24 cellular contexts compared by ENCODE assay signal in genomic region chr18:31731628-31732027, GRCh38. TPM values are rescaled to one million over a fixed set of nuclear protein-coding genes. Genes with fewer than 3 reads are reported as not detected.
DNase-seq lines count a peak whose midpoint lies in the region; ATAC-seq, FAIRE-seq and TF ChIP-seq lines count a peak whose summit lies in the region.
"Had no signal": no experiment of that assay in that cellular context is flagged by ENCODE, and none has a peak within 500 bp of the region (broad histone marks: within the 10 kb centered on the region; RNA-seq: fewer than 3 reads in every experiment).

No MANE protein-coding gene starts in this region.

- peak; percentile 46 for ATAC-seq in WTC11

- H3K9me3 Mint-ChIP-seq in WTC11 (peaks cover 7% of the 10 kb centered on the region), nephron (peaks cover 10% of the 10 kb centered on the region)

- H3K27ac Mint-ChIP-seq in WTC11, result peak overlapping the region; percentile 13; the same call in 1 of the 2 replicates
- H3K27ac Mint-ChIP-seq in nephron, result peak overlapping the region; percentile 3 to 54 (median 4)
- H3K27ac Mint-ChIP-seq: CD4-positive, CD25-positive, alpha-beta regulatory T cell; CD8-positive, alpha-beta memory T cell; H9 had no signal

- TF ChIP-seq POLR2A in GM12892 (IDR thresholded peaks at IDR 0.05; ENCODE audit: low read depth, low read length), result no peak

- H3K36me3 Mint-ChIP-seq in WTC11 (no peaks in the 10 kb centered on the region), nephron (ENCODE audit: low read depth) (no peaks in the 10 kb centered on the region)
- H3K36me3 Mint-ChIP-seq: CD4-positive, CD25-positive, alpha-beta regulatory T cell; CD8-positive, alpha-beta memory T cell had no signal

- H3K4me3 Mint-ChIP-seq in WTC11 (no peak overlapping the region), nephron (no peak overlapping the region)
- H3K4me3 Mint-ChIP-seq: CD4-positive, CD25-positive, alpha-beta regulatory T cell; CD8-positive, alpha-beta memory T cell; H9 had no signal

- CTCF ChIA-PET in WTC11 (lab: Charles Lee), result interaction anchor here (1.0 to 2.0 kb wide), 3 partner anchors 9 to 246 kb away, joined by 3 to 14 read pairs (median 3); no protein-coding TSS in a partner anchor

- H3K27me3 Mint-ChIP-seq in WTC11 (ENCODE audit: low read depth), result no peaks in the 10 kb centered on the region
- H3K27me3 Mint-ChIP-seq in nephron (ENCODE audit: low read depth), result peaks cover 4% of the 10 kb centered on the region

- no peak for FAIRE-seq in GM12892 (lab: Jason Lieb, UNC)
- no peak for FAIRE-seq in urothelium cell line (lab: Jason Lieb, UNC)
- FAIRE-seq: A204.1, G401.6, GM12891, HTR-8/SVneo had no signal

- H3K4me1 Mint-ChIP-seq in WTC11 (peaks cover 12% of the 10 kb centered on the region), nephron (peaks cover 14% of the 10 kb centered on the region)
- H3K4me1 Mint-ChIP-seq: CD4-positive, CD25-positive, alpha-beta regulatory T cell; CD8-positive, alpha-beta memory T cell had no signal

- TF ChIP-seq CTCF in WTC11 (IDR thresholded peaks at IDR 0.05) (no peak), nephron (IDR thresholded peaks at IDR 0.05; ENCODE audit: unreplicated experiment in 3 of 3) (no peak)

- no peak for DNase-seq in WTC11 (ENCODE audit: low spot score)
- DNase-seq in islet precursor cell, result peak; percentile 68
- DNase-seq in mesenteric fat pad (ENCODE audit: low spot score), result no peak
- no peak for DNase-seq in GM12892 (ENCODE audit: insufficient read length)
- DNase-seq in urothelium cell line (ENCODE audit: low spot score), result no peak
- DNase-seq in amniotic stem cell (lab: John Stamatoyannopoulos, UW), result no peak
- DNase-seq: ACHN; BE2C; C1 segment of cervical spinal cord; CD4-positive, CD25-positive, alpha-beta regulatory T cell; CD8-positive, alpha-beta memory T cell; COR-L47; DMS 273 treated with DMSO at 0.1 percent for 48 hours; DMS53; DND-41; EL; GOT3; H9; IMR-90 had no signal

- POLR2A ChIA-PET in WTC11 (lab: Charles Lee), result no interaction called here

TF ChIP-seq in WTC11, 78 proteins besides CTCF, POLR2A, EP300 and RAD21:
- TF ChIP-seq PRDM15 (CRISPR knock-in tag; IDR thresholded peaks at IDR 0.05), result no peak
- no peak for TF ChIP-seq RELA (CRISPR knock-in tag; IDR thresholded peaks at IDR 0.05; ENCODE audit: borderline replicate concordance)
- TF ChIP-seq GABPB1 (CRISPR knock-in tag; IDR thresholded peaks at IDR 0.05), result no peak
- TF ChIP-seq NR1H2 (CRISPR knock-in tag; IDR thresholded peaks at IDR 0.05), result no peak
- TF ChIP-seq ZNF138 (CRISPR knock-in tag; conservative IDR thresholded peaks at IDR 0.05), result no peak
- TF ChIP-seq CDX4 (CRISPR knock-in tag; IDR thresholded peaks at IDR 0.05; ENCODE audit: borderline replicate concordance), result no peak
- no peak for TF ChIP-seq HMGXB4 (CRISPR knock-in tag; IDR thresholded peaks at IDR 0.05)
- no peak for TF ChIP-seq ETV6 (CRISPR knock-in tag; IDR thresholded peaks at IDR 0.05)
- TF ChIP-seq ZBTB21 (CRISPR knock-in tag; IDR thresholded peaks at IDR 0.05; ENCODE audit: borderline replicate concordance), result no peak
- no peak for TF ChIP-seq E2F4 (CRISPR knock-in tag; IDR thresholded peaks at IDR 0.05; ENCODE audit: borderline replicate concordance, low read depth)
- no peak for TF ChIP-seq PREB (CRISPR knock-in tag; IDR thresholded peaks at IDR 0.05; ENCODE audit: borderline replicate concordance)
- no peak for TF ChIP-seq MXD4 (CRISPR knock-in tag; IDR thresholded peaks at IDR 0.05; ENCODE audit: borderline replicate concordance)

RNA-seq across cellular contexts. Expression of gene SLC25A52, which starts 29.1 kb away (rescaled TPM):
- total RNA-seq in WTC11 (2021), result not detected in 3 replicates
- total RNA-seq in mesenteric fat pad, result not detected
- polyA plus RNA-seq in GM12892 (2012; ENCODE audit: missing spikeins), result not detected
- total RNA-seq: CD4-positive, CD25-positive, alpha-beta regulatory T cell; H9; IMR-90 had no signal
- polyA plus RNA-seq: CD4-positive, CD25-positive, alpha-beta regulatory T cell; CD8-positive, alpha-beta memory T cell; IMR-90 had no signal

RNA-seq across cellular contexts. Expression of gene B4GALT6, which starts 47.2 kb away (rescaled TPM):
- total RNA-seq in WTC11 (2021), result 50.6 to 56.6 TPM (median 50.8 TPM) in 3 replicates
- total RNA-seq in mesenteric fat pad, result 7.3 TPM
- polyA plus RNA-seq in GM12892 (2012; ENCODE audit: missing spikeins), result 26.6 TPM
- polyA plus RNA-seq: CD4-positive, CD25-positive, alpha-beta regulatory T cell had no signal
